In genomic region chr7:20131776-20132175, GRCh38 we compare ENCODE assay signal across 21 cellular contexts.
A peak's percentile ranks its signal among the peaks of the same experiment; 100 is the strongest.
DNase-seq lines count a peak whose midpoint lies in the region; ATAC-seq, FAIRE-seq and TF ChIP-seq lines count a peak whose summit lies in the region.
"Had no signal": no experiment of that assay in that cellular context is flagged by ENCODE, and none has a peak within 500 bp of the region (broad histone marks: within the 10 kb centered on the region; RNA-seq: fewer than 3 reads in every experiment).

No MANE protein-coding gene starts in this region.

- no peaks in the 10 kb centered on the region for H3K9me3 Mint-ChIP-seq in activated naive CD8-positive, alpha-beta T cell treated with anti-CD3 and anti-CD28 coated beads for 36 hours
- no peaks in the 10 kb centered on the region for H3K9me3 Mint-ChIP-seq in activated naive CD8-positive, alpha-beta T cell treated with anti-CD3 and anti-CD28 coated beads, Interleukin-2, amount 50 U/mL, for 24 hours
- H3K9me3 Mint-ChIP-seq: CD4-positive, alpha-beta T cell; H9; IgD-negative memory B cell had no signal

- no peak overlapping the region for H3K9ac ChIP-seq in KMS-11

- H3K27ac ChIP-seq in KMS-11 (peak overlapping the region; percentile 7; the same call in 1 of the 2 replicates), gastrocnemius medialis (no peak overlapping the region)
- H3K27ac ChIP-seq: 22Rv1, A549, C4-2B had no signal

- no peak for DNase-seq in activated naive CD8-positive, alpha-beta T cell treated with anti-CD3 and anti-CD28 coated beads for 36 hours
- DNase-seq in activated naive CD8-positive, alpha-beta T cell treated with anti-CD3 and anti-CD28 coated beads, Interleukin-2, amount 50 U/mL, for 24 hours: no peak
- DNase-seq in GM19239 (ENCODE audit: insufficient read length, low spot score) (no peak), gastrocnemius medialis (no peak), DMS153 (lab: John Stamatoyannopoulos, UW) (no peak), NCI-H748 treated with DMSO at 0.1 percent for 48 hours (lab: John Stamatoyannopoulos, UW) (no peak)
- DNase-seq: AML-193; CD4-positive, alpha-beta T cell; DMS 273 treated with DMSO at 0.1 percent for 48 hours; H9; Kasumi-1; KBM-7 had no signal

- no peak for ATAC-seq in activated naive CD8-positive, alpha-beta T cell treated with anti-CD3 and anti-CD28 coated beads, Interleukin-2, amount 50 U/mL, for 24 hours
- no peak for ATAC-seq in gastrocnemius medialis
- ATAC-seq in HG02763 (IDR thresholded peaks at IDR 0.05; ENCODE audit: unreplicated experiment): no peak
- ATAC-seq: A549, HepG2 had no signal

- no peak overlapping the region for H2AFZ ChIP-seq in KMS-11 (ENCODE audit: low read depth)

- H4K20me1 ChIP-seq in KMS-11 (ENCODE audit: insufficient read depth): no peaks in the 10 kb centered on the region

- H3K79me2 ChIP-seq in KMS-11 (ENCODE audit: insufficient read depth, low read depth): no peaks in the 10 kb centered on the region

- FAIRE-seq in GM19239 (lab: Jason Lieb, UNC): peak; percentile 57
- FAIRE-seq: A549, G401.6, H1, HepG2 had no signal

- H3K36me3 Mint-ChIP-seq in activated naive CD8-positive, alpha-beta T cell treated with anti-CD3 and anti-CD28 coated beads for 36 hours: no peaks in the 10 kb centered on the region
- H3K36me3 Mint-ChIP-seq in activated naive CD8-positive, alpha-beta T cell treated with anti-CD3 and anti-CD28 coated beads, Interleukin-2, amount 50 U/mL, for 24 hours (ENCODE audit: low read depth): no peaks in the 10 kb centered on the region

- H3K27me3 Mint-ChIP-seq in activated naive CD8-positive, alpha-beta T cell treated with anti-CD3 and anti-CD28 coated beads for 36 hours: no peaks in the 10 kb centered on the region
- H3K27me3 Mint-ChIP-seq in activated naive CD8-positive, alpha-beta T cell treated with anti-CD3 and anti-CD28 coated beads, Interleukin-2, amount 50 U/mL, for 24 hours: no peaks in the 10 kb centered on the region
- H3K27me3 Mint-ChIP-seq: CD4-positive, alpha-beta T cell; IgD-negative memory B cell had no signal

- H3K27me3 ChIP-seq in KMS-11 (ENCODE audit: insufficient read depth, low read depth): no peaks in the 10 kb centered on the region
- H3K27me3 ChIP-seq in gastrocnemius medialis: no peaks in the 10 kb centered on the region

- TF ChIP-seq POLR2A in gastrocnemius medialis (IDR thresholded peaks at IDR 0.05): no peak

- no peak overlapping the region for H3K4me3 Mint-ChIP-seq in activated naive CD8-positive, alpha-beta T cell treated with anti-CD3 and anti-CD28 coated beads for 36 hours
- no peak overlapping the region for H3K4me3 Mint-ChIP-seq in activated naive CD8-positive, alpha-beta T cell treated with anti-CD3 and anti-CD28 coated beads, Interleukin-2, amount 50 U/mL, for 24 hours
- H3K4me3 Mint-ChIP-seq: CD4-positive, alpha-beta T cell; H9; IgD-negative memory B cell had no signal

- no peaks in the 10 kb centered on the region for H3K9me3 ChIP-seq in gastrocnemius medialis
- H3K9me3 ChIP-seq: A549 had no signal

- peak overlapping the region; percentile 43 for H3K4me2 ChIP-seq in KMS-11
- H3K4me2 ChIP-seq: A549 had no signal

- H3K27ac Mint-ChIP-seq in activated naive CD8-positive, alpha-beta T cell treated with anti-CD3 and anti-CD28 coated beads for 36 hours: peak overlapping the region; percentile 20
- H3K27ac Mint-ChIP-seq in activated naive CD8-positive, alpha-beta T cell treated with anti-CD3 and anti-CD28 coated beads, Interleukin-2, amount 50 U/mL, for 24 hours: no peak overlapping the region
- H3K27ac Mint-ChIP-seq: CD4-positive, alpha-beta T cell; H9; IgD-negative memory B cell had no signal

- no peaks in the 10 kb centered on the region for H3K4me1 Mint-ChIP-seq in activated naive CD8-positive, alpha-beta T cell treated with anti-CD3 and anti-CD28 coated beads for 36 hours
- H3K4me1 Mint-ChIP-seq in activated naive CD8-positive, alpha-beta T cell treated with anti-CD3 and anti-CD28 coated beads, Interleukin-2, amount 50 U/mL, for 24 hours: peaks cover 3% of the 10 kb centered on the region
- H3K4me1 Mint-ChIP-seq: IgD-negative memory B cell had no signal

- H3K36me3 ChIP-seq in KMS-11 (ENCODE audit: insufficient read depth) (no peaks in the 10 kb centered on the region), gastrocnemius medialis (no peaks in the 10 kb centered on the region)

- peaks cover 40% of the 10 kb centered on the region for H3K4me1 ChIP-seq in KMS-11 (ENCODE audit: low read depth, poor library complexity, severe bottlenecking)
- H3K4me1 ChIP-seq in gastrocnemius medialis: no peaks in the 10 kb centered on the region
- H3K4me1 ChIP-seq: A549 had no signal

- intact Hi-C loops in gastrocnemius medialis (cut with DNase I; ENCODE audit: low total_unique reads): no loop called here

- TF ChIP-seq CTCF in KMS-11 (conservative IDR thresholded peaks at IDR 0.05; ENCODE audit: low read depth, low read length): no peak
- no peak for TF ChIP-seq CTCF in gastrocnemius medialis (IDR thresholded peaks at IDR 0.05 in 4 of 5, conservative IDR thresholded peaks at IDR 0.05 in 1 of 5)

- in situ Hi-C loops in gastrocnemius medialis (cut with MboI; ENCODE audit: low sequenced_read_pairs in 4 of 4): no loop called here

- H3K4me3 ChIP-seq in KMS-11 (IDR thresholded peaks at IDR 0.05; ENCODE audit: insufficient read depth, low read depth, low read length) (no peak overlapping the region), gastrocnemius medialis (no peak overlapping the region)
- H3K4me3 ChIP-seq: A549 had no signal
